Comparison of ENCODE assay signal across 25 cellular contexts in the genomic region with DNA sequence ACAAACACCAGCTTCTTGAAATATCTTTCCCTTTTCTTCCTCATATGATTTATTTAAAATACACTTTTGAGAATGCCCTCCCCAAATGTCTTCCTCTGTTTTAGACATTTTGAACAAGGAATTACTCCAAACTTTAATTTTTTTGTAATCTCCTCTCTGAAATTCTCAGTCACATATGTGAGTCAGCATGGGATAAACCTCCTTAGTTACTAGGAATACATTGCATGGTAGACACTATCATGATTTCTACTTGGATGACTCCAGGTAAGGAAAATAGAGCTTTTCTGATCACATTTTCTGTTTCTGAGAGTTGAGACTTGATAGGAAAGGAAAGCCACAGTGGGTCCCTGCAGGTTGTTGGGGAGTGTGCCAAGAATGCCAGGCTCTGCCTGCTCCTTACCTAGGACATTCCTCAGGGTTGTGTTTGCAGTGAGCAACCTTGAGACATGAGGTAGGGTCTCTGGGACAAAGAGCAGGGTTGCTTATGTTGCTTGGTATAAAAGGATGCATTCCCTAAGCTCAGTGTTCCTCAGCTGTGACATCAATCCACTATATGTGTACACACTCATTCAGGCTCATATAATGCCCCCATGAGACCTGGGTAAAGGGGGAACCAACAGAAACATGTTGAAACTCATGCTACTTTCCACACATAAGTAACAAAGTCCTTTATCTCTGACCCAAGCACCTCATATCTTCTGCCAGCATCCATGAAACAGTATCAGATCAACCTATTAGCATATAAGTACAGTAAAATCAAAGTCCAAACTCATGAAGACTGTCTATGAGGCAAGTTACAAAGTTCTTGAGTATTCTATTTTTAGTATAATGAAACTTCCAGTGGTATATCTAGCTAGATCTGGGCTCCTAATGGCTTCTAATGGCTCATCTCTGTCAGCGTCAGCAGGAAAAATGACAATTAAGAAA.
DNase-seq lines count a peak whose midpoint lies in the region; ATAC-seq, FAIRE-seq and TF ChIP-seq lines count a peak whose summit lies in the region.
"Had no signal": no experiment of that assay in that cellular context is flagged by ENCODE, and none has a peak within 500 bp of the region (broad histone marks: within the 10 kb centered on the region; RNA-seq: fewer than 3 reads in every experiment).

No MANE protein-coding gene starts in this region.

- H3K4me1 Mint-ChIP-seq in MCF 10A (ENCODE audit: insufficient read depth, unreplicated experiment) (peaks cover 15% of the 10 kb centered on the region), astrocyte (ENCODE audit: low read depth, unreplicated experiment) (peaks cover 13% of the 10 kb centered on the region)
- H3K4me1 Mint-ChIP-seq: activated naive CD4-positive, alpha-beta T cell treated with anti-CD3 and anti-CD28 coated beads, Interleukin-2, amount 10 ng/mL, durations not matched to agents 7 days and 5 days; immature natural killer cell; mesothelial cell of epicardium had no signal

- no peak overlapping the region for H3K27ac ChIP-seq in breast epithelium
- H3K27ac ChIP-seq in astrocyte (ENCODE audit: low read depth, low read length), result peak overlapping the region; percentile 81
- no peak overlapping the region for H3K27ac ChIP-seq in aorta (ENCODE audit: low read depth in 1 of 2, low read length in 2 of 2)
- H3K27ac ChIP-seq: body of pancreas, psoas muscle, thyroid gland, WERI-Rb-1 had no signal

- H3K4me3 ChIP-seq in breast epithelium (no peak overlapping the region), astrocyte (ENCODE audit: insufficient read depth, low read depth, low read length) (no peak overlapping the region), aorta (ENCODE audit: low read length in 2 of 2) (no peak overlapping the region)
- H3K4me3 ChIP-seq: body of pancreas, GM23338, psoas muscle, thyroid gland had no signal

- TF ChIP-seq CTCF in MCF 10A (IDR thresholded peaks at IDR 0.05; ENCODE audit: unreplicated experiment), result no peak
- TF ChIP-seq CTCF in breast epithelium (IDR thresholded peaks at IDR 0.05), result no peak
- no peak for TF ChIP-seq CTCF in astrocyte (IDR thresholded peaks at IDR 0.05; ENCODE audit: insufficient read depth, low read depth, low read length)

- CTCF ChIA-PET in MCF 10A (lab: Yijun Ruan, JAX), result interaction anchor here (0.6 to 1.1 kb wide), 2 partner anchors 54 to 113 kb away, joined by 3 to 4 read pairs; no protein-coding TSS in a partner anchor

- H3K4me3 Mint-ChIP-seq in MCF 10A (ENCODE audit: unreplicated experiment) (no peak overlapping the region), astrocyte (ENCODE audit: unreplicated experiment) (no peak overlapping the region)
- H3K4me3 Mint-ChIP-seq: activated naive CD4-positive, alpha-beta T cell treated with anti-CD3 and anti-CD28 coated beads, Interleukin-2, amount 10 ng/mL, durations not matched to agents 7 days and 5 days; CD4-positive, alpha-beta T cell; dendritic cell treated with granulocyte-macrophage colony-stimulating factor and Interleukin-4, amounts not matched to agents 40 ng/mL and 50 ng/mL, for 4 days; GM23338; immature natural killer cell; mesothelial cell of epicardium had no signal

- WGBS in aorta, 2 donors, result 89 to 93% methylated on average over 1 of the region's 1 CpG

- intact Hi-C loops in MCF 10A (cut with micrococcal nuclease), result no loop called here
- intact Hi-C loops in breast epithelium (cut with DNase I; ENCODE audit: low total_unique reads), result no loop called here
- intact Hi-C loops in aorta (cut with DNase I), result no loop called here

- no peak overlapping the region for H3K9ac ChIP-seq in astrocyte (ENCODE audit: low read length)

- H2AFZ ChIP-seq in astrocyte (ENCODE audit: low read depth, low read length), result no peak overlapping the region
- H2AFZ ChIP-seq: GM23338 had no signal

- no peak for FAIRE-seq in astrocyte (lab: Jason Lieb, UNC)

- H4K20me1 ChIP-seq in astrocyte (ENCODE audit: insufficient read depth, low read length), result no peaks in the 10 kb centered on the region

- H3K27me3 ChIP-seq in breast epithelium (no peaks in the 10 kb centered on the region), astrocyte (ENCODE audit: insufficient read depth, low read length) (no peaks in the 10 kb centered on the region), aorta (ENCODE audit: control insufficient read depth in 1 of 2, insufficient read depth in 2 of 2, low read length in 1 of 2) (no peaks in the 10 kb centered on the region)
- H3K27me3 ChIP-seq: body of pancreas, thyroid gland had no signal

- H3K27me3 Mint-ChIP-seq in MCF 10A (ENCODE audit: insufficient read depth, unreplicated experiment) (no peaks in the 10 kb centered on the region), astrocyte (ENCODE audit: low read depth, unreplicated experiment) (no peaks in the 10 kb centered on the region)
- H3K27me3 Mint-ChIP-seq: activated naive CD4-positive, alpha-beta T cell treated with anti-CD3 and anti-CD28 coated beads, Interleukin-2, amount 10 ng/mL, durations not matched to agents 7 days and 5 days; CD4-positive, alpha-beta T cell; dendritic cell treated with granulocyte-macrophage colony-stimulating factor and Interleukin-4, amounts not matched to agents 40 ng/mL and 50 ng/mL, for 4 days had no signal

- no peaks in the 10 kb centered on the region for H3K9me3 Mint-ChIP-seq in MCF 10A (ENCODE audit: unreplicated experiment)
- H3K9me3 Mint-ChIP-seq in astrocyte (ENCODE audit: unreplicated experiment), result no peaks in the 10 kb centered on the region
- H3K9me3 Mint-ChIP-seq: activated naive CD4-positive, alpha-beta T cell treated with anti-CD3 and anti-CD28 coated beads, Interleukin-2, amount 10 ng/mL, durations not matched to agents 7 days and 5 days; CD4-positive, alpha-beta T cell; dendritic cell treated with granulocyte-macrophage colony-stimulating factor and Interleukin-4, amounts not matched to agents 40 ng/mL and 50 ng/mL, for 4 days; GM23338; mesothelial cell of epicardium had no signal

- H3K27ac Mint-ChIP-seq in MCF 10A (ENCODE audit: low read depth, unreplicated experiment) (peak overlapping the region; percentile 90), astrocyte (ENCODE audit: unreplicated experiment) (peak overlapping the region; percentile 89)
- H3K27ac Mint-ChIP-seq: activated naive CD4-positive, alpha-beta T cell treated with anti-CD3 and anti-CD28 coated beads, Interleukin-2, amount 10 ng/mL, durations not matched to agents 7 days and 5 days; CD4-positive, alpha-beta T cell; dendritic cell treated with granulocyte-macrophage colony-stimulating factor and Interleukin-4, amounts not matched to agents 40 ng/mL and 50 ng/mL, for 4 days; GM23338; immature natural killer cell; mesothelial cell of epicardium had no signal

- peak; percentile 11 for ATAC-seq in aorta (ENCODE audit: low FRiP score)
- no peak for ATAC-seq in esophagus mucosa
- ATAC-seq: body of pancreas, GM23338, psoas muscle had no signal

- no peaks in the 10 kb centered on the region for H3K4me1 ChIP-seq in breast epithelium
- H3K4me1 ChIP-seq in astrocyte (ENCODE audit: insufficient read depth, low read length), result no peaks in the 10 kb centered on the region
- H3K4me1 ChIP-seq in aorta (ENCODE audit: control insufficient read depth in 1 of 2, insufficient read depth in 2 of 2, low read length in 2 of 2), result no peaks in the 10 kb centered on the region
- H3K4me1 ChIP-seq: body of pancreas, psoas muscle, thyroid gland had no signal

- in situ Hi-C loops in ACHN (cut with HindIII; ENCODE audit: low pct_ligation_motif_present, low pct_unique_long_range_greater_than_20kb, low sequenced_read_pairs), result no loop called here

- H3K36me3 Mint-ChIP-seq in MCF 10A (ENCODE audit: insufficient read depth, unreplicated experiment), result no peaks in the 10 kb centered on the region
- no peaks in the 10 kb centered on the region for H3K36me3 Mint-ChIP-seq in astrocyte (ENCODE audit: low read depth, unreplicated experiment)
- H3K36me3 Mint-ChIP-seq: activated naive CD4-positive, alpha-beta T cell treated with anti-CD3 and anti-CD28 coated beads, Interleukin-2, amount 10 ng/mL, durations not matched to agents 7 days and 5 days; immature natural killer cell; mesothelial cell of epicardium had no signal

- TF ChIP-seq POLR2A in breast epithelium (IDR thresholded peaks at IDR 0.05), result no peak

- DNase-seq in MCF 10A (ENCODE audit: unreplicated experiment), result no peak
- DNase-seq in breast epithelium (ENCODE audit: low spot score in 2 of 2), result no peak
- DNase-seq in astrocyte (ENCODE audit: low read depth), result peak; percentile 13
- DNase-seq in iris pigment epithelial cell (ENCODE audit: low read depth), result peak; percentile 47
- DNase-seq in aorta, result no peak
- DNase-seq in ACHN, result no peak
- DNase-seq in NCI-H2171 (lab: John Stamatoyannopoulos, UW), result no peak
- DNase-seq: activated CD4-positive, alpha-beta T cell treated with anti-CD3 and anti-CD28 coated beads, Interleukin-2, amount 50 U/mL, for 48 hours; activated naive CD4-positive, alpha-beta T cell treated with anti-CD3 and anti-CD28 coated beads, Interleukin-2, amount 10 ng/mL, durations not matched to agents 7 days and 5 days; activated T-cell treated with anti-CD3 and anti-CD28 coated beads, Interleukin-2, amount 50 U/mL, for 1 hour; CD4-positive, alpha-beta T cell; DMS79 treated with DMSO at 0.1 percent for 48 hours; head of caudate nucleus; immature natural killer cell; NCI-H2081 treated with DMSO at 0.1 percent for 48 hours; NCI-H526; psoas muscle; SHP77; thyroid gland; WERI-Rb-1 had no signal

- H3K9me3 ChIP-seq in breast epithelium, result no peaks in the 10 kb centered on the region
- no peaks in the 10 kb centered on the region for H3K9me3 ChIP-seq in astrocyte (ENCODE audit: insufficient read depth, low read depth, low read length)
- H3K9me3 ChIP-seq in aorta (ENCODE audit: control insufficient read depth, low read length), result peaks cover 1% of the 10 kb centered on the region
- H3K9me3 ChIP-seq: body of pancreas, psoas muscle, thyroid gland had no signal

- H3K36me3 ChIP-seq in breast epithelium (no peaks in the 10 kb centered on the region), astrocyte (ENCODE audit: insufficient read depth, low read length) (no peaks in the 10 kb centered on the region), aorta (ENCODE audit: control insufficient read depth in 1 of 2, insufficient read depth in 2 of 2, low read length in 1 of 2) (no peaks in the 10 kb centered on the region)
- H3K36me3 ChIP-seq: thyroid gland, WERI-Rb-1 had no signal

- POLR2A ChIA-PET in MCF 10A (lab: Yijun Ruan, JAX), result interaction anchor here (0.6 to 0.7 kb wide), 2 partner anchors 12 to 451 kb away, joined by 3 read pairs; no protein-coding TSS in a partner anchor

- no peak overlapping the region for H3K4me2 ChIP-seq in astrocyte (ENCODE audit: low read length)
- H3K4me2 ChIP-seq: GM23338 had no signal

- BruUV-seq in MCF 10A (replicated peaks; lab: Mats Ljungman, UMichigan), result no TSS peak

- H3K79me2 ChIP-seq in astrocyte (ENCODE audit: insufficient read depth, low read length), result no peaks in the 10 kb centered on the region

Comparison
In these comparisons a context has a peak if more than half of its experiments do, and no peak if none do; other contexts are left out.
1. DNase-seq: peak in astrocyte (single experiment) and iris pigment epithelial cell (single experiment); none in MCF 10A (single experiment), breast epithelium (0 of 2), aorta (0 of 2), ACHN (single experiment) and NCI-H2171 (single experiment).